In the genomic region with DNA sequence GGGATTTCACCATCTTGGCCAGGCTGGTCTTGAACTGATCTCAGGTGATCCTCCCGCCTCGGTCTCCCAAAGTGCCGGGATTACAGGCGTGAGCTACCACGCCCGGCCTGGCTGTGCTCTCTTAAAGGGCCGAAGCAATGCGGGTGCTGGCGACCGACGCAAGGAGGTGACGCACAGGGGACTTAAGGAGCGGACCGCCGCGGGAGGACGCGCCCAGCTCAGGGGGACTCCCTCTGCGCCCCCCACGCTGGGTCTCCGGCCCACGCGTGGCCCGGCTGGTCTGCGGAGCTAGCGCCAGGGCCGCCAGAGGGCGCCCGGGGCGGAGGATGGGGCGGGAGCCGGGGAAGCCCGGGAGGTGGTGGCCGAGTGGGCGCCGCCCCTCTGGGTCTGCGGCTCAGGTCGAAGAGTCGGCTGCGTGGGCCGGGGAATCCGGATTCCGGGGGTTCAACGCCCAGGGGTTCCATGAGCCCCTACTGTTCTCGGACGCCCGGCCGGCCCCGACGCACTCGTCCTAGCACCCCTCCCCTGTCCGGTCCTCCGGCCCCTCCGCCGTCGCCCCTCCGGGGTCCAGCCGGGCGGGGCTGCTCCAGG, we compare ENCODE assay signal across 8 cellular contexts. TPM values are rescaled to one million over a fixed set of nuclear protein-coding genes. Genes with fewer than 3 reads are reported as not detected.
DNase-seq lines count a peak whose midpoint lies in the region; FAIRE-seq and TF ChIP-seq lines count a peak whose summit lies in the region.

No MANE protein-coding gene starts in this region.

- H4K5ac ChIP-seq in H9 (ENCODE audit: insufficient read length, low read depth, low read length) = no peak overlapping the region

- H2AFZ ChIP-seq in H9 (ENCODE audit: low read length) = no peak overlapping the region

- H2AK5ac ChIP-seq in H9 (ENCODE audit: insufficient read length, low read length) = no peak overlapping the region

- H2BK20ac ChIP-seq in H9 (ENCODE audit: low read depth, low read length, poor library complexity, severe bottlenecking) = no peak overlapping the region

- H2BK5ac ChIP-seq in H9 (ENCODE audit: insufficient read length, low read length) = no peak overlapping the region

- FAIRE-seq in small intestine (lab: Jason Lieb, UNC) = no peak

- H3K27ac ChIP-seq in H9 (ENCODE audit: insufficient read length, low read depth, low read length) = no peak overlapping the region
- H3K27ac ChIP-seq in small intestine (ENCODE audit: low read depth in 1 of 2, low read length in 1 of 2) = peak overlapping the region in 1 of 2 donors; percentile 17

- H4K91ac ChIP-seq in H9 (ENCODE audit: insufficient read length, low read depth, low read length) = no peak overlapping the region

- peaks cover 13% of the 10 kb centered on the region; the same call in 1 of the 2 replicates for H3K27me3 ChIP-seq in H9 (ENCODE audit: insufficient read depth, low read length)
- no peaks in the 10 kb centered on the region for H3K27me3 ChIP-seq in MG63
- peaks cover 0 to 9% of the 10 kb centered on the region in 2 donors for H3K27me3 ChIP-seq in small intestine (ENCODE audit: control insufficient read depth in 2 of 2, insufficient read depth in 2 of 2, low read length in 2 of 2)

- H3K4me3 ChIP-seq in MG63 (peak overlapping the region; percentile 59), small intestine (ENCODE audit: low read depth in 1 of 2, low read length in 2 of 2) (peak overlapping the region; percentile 71 to 80)

- no peak overlapping the region for H3K4ac ChIP-seq in H9 (ENCODE audit: low read depth, low read length)

- no peak overlapping the region for H3K23ac ChIP-seq in H9 (ENCODE audit: insufficient read length, low read depth, low read length)

- H3K4me1 ChIP-seq in H9 (ENCODE audit: insufficient read depth, low read length) (peaks cover 3% of the 10 kb centered on the region), small intestine (ENCODE audit: control insufficient read depth in 2 of 2, insufficient read depth in 1 of 2, low read depth in 1 of 2, low read length in 1 of 2) (no peaks in the 10 kb centered on the region)

- peak; percentile 97 for DNase-seq in GM03348 (ENCODE audit: low spot score)
- DNase-seq in H9 = no peak
- DNase-seq in MG63 = peak; percentile 73
- peak; percentile 81 for DNase-seq in UCSD-AML1 (lab: John Stamatoyannopoulos, UW; ENCODE audit: unreplicated experiment)
- peak; percentile 86 for DNase-seq in iPS-NIHi11 (ENCODE audit: low spot score)
- DNase-seq in small intestine = peak; percentile 34
- DNase-seq in cortex of kidney (lab: John Stamatoyannopoulos, UW) = no peak

- no peak overlapping the region for H2BK12ac ChIP-seq in H9 (ENCODE audit: insufficient read length, low read depth, low read length)

- H3K14ac ChIP-seq in H9 (ENCODE audit: insufficient read depth, low read length) = no peak overlapping the region

- H4K20me1 ChIP-seq in H9 (ENCODE audit: control insufficient read depth, insufficient read depth, insufficient read length) = no peaks in the 10 kb centered on the region

- TF ChIP-seq CTCF in H9 (conservative IDR thresholded peaks at IDR 0.05) (peak; percentile 89), brain (conservative IDR thresholded peaks at IDR 0.05) (peak; percentile 76 to 86)

- H3K18ac ChIP-seq in H9 (ENCODE audit: insufficient read length, low read depth, low read length) = no peak overlapping the region

- H2BK120ac ChIP-seq in H9 (ENCODE audit: low read depth, low read length, poor library complexity, severe bottlenecking) = no peak overlapping the region

- peaks cover 12% of the 10 kb centered on the region for H3K23me2 ChIP-seq in H9 (ENCODE audit: insufficient read length, low read depth, low read length, poor library complexity, severe bottlenecking)

- H3K36me3 Mint-ChIP-seq in H9 (ENCODE audit: insufficient read depth in 1 of 3, low read depth in 3 of 3) = no peaks in the 10 kb centered on the region
- peaks cover 13% of the 10 kb centered on the region for H3K36me3 Mint-ChIP-seq in brain

- H3K9ac ChIP-seq in H9 (ENCODE audit: extremely low read depth, insufficient read length, low read length) = no peak overlapping the region

- H3K56ac ChIP-seq in H9 (ENCODE audit: insufficient read length, low read depth, low read length) = no peak overlapping the region

- no CpG with 5 or more reads among the region's 59 CpGs for WGBS in H9 (ENCODE audit: extremely low coverage, insufficient read length, low lambda C conversion rate)
- 1% methylated on average over 40 to 59 of the region's 59 CpGs for WGBS in small intestine, 3 donors

- H3K27ac Mint-ChIP-seq in H9 (no peak overlapping the region), brain (peak overlapping the region in 4 of 5 experiments; percentile 38 to 74 (median 66))

- no peaks in the 10 kb centered on the region for H3K9me3 ChIP-seq in H9 (ENCODE audit: control insufficient read depth, low read depth, low read length)
- H3K9me3 ChIP-seq in MG63 = no peaks in the 10 kb centered on the region
- no peaks in the 10 kb centered on the region for H3K9me3 ChIP-seq in small intestine (ENCODE audit: control insufficient read depth, low read depth)

- H3K27me3 Mint-ChIP-seq in H9 (ENCODE audit: low read depth) = peaks cover 89% of the 10 kb centered on the region
- peaks cover 7% of the 10 kb centered on the region for H3K27me3 Mint-ChIP-seq in brain

- no peaks in the 10 kb centered on the region for H3K9me3 Mint-ChIP-seq in H9
- H3K9me3 Mint-ChIP-seq in brain = no peaks in the 10 kb centered on the region

- no peak overlapping the region for H2BK15ac ChIP-seq in H9 (ENCODE audit: low read depth, low read length)

- no peak overlapping the region for H4K8ac ChIP-seq in H9 (replicated peaks; ENCODE audit: insufficient read length, low read depth, low read length)

- no peaks in the 10 kb centered on the region for H3K79me2 ChIP-seq in H9 (ENCODE audit: insufficient read depth, low read length)

- peak overlapping the region; percentile 45 for H3K4me2 ChIP-seq in H9 (ENCODE audit: insufficient read depth, insufficient read length, low read length)

- H3K79me1 ChIP-seq in H9 (ENCODE audit: insufficient read depth, low read depth, low read length, poor library complexity, severe bottlenecking) = no peaks in the 10 kb centered on the region

- no peak overlapping the region for H3T11ph ChIP-seq in H9 (ENCODE audit: low read length)

- H3K36me3 ChIP-seq in MG63 = no peaks in the 10 kb centered on the region
- no peaks in the 10 kb centered on the region for H3K36me3 ChIP-seq in small intestine (ENCODE audit: control insufficient read depth in 2 of 2, insufficient read depth in 2 of 2, low read length in 2 of 2)

- H3K4me1 Mint-ChIP-seq in H9 (peaks cover 19 to 26% of the 10 kb centered on the region in 2 experiments), brain (peaks cover 26% of the 10 kb centered on the region)

- H3K4me3 Mint-ChIP-seq in H9 = peak overlapping the region; percentile 55 to 80
- H3K4me3 Mint-ChIP-seq in brain = peak overlapping the region; percentile 78 to 81 (median 81)

RNA-seq across cellular contexts. Expression of a gene that starts 0.5 kb away (rescaled TPM):
- 5.4 and 5.9 TPM in 2 replicates for total RNA-seq in H9 (2021)
- total RNA-seq in MG63 (2014; rRNA removed; shearing (Covaris generic); ENCODE audit: low replicate concordance) = 8.9 and 10.4 TPM in 2 replicates
- polyA plus RNA-seq in brain (ENCODE audit: insufficient read depth, low read depth, low replicate concordance) (15.9 TPM), small intestine (1 to 10 TPM in 2 of 3 donors, not detected in 1; 4.3 to 6.8 TPM)

RNA-seq across cellular contexts. Expression of a gene that starts 35.7 kb away (rescaled TPM):
- total RNA-seq in H9 (2021) = 15.7 and 16.7 TPM in 2 replicates
- total RNA-seq in MG63 (2014; rRNA removed; shearing (Covaris generic); ENCODE audit: low replicate concordance) = 28.3 and 46.9 TPM in 2 replicates
- polyA plus RNA-seq in brain (ENCODE audit: insufficient read depth, low read depth, low replicate concordance) = 74.2 TPM
- 10 to 100 TPM in 1 of 3 donors, 1 to 10 TPM in 2; 4.0 to 17.8 (median 5.9) TPM for polyA plus RNA-seq in small intestine

RNA-seq across cellular contexts. Expression of a gene that starts 49.0 kb away (rescaled TPM):
- total RNA-seq in H9 (2021) = 46.1 and 46.6 TPM in 2 replicates
- total RNA-seq in MG63 (2014; rRNA removed; shearing (Covaris generic); ENCODE audit: low replicate concordance) = 98.8 and 101 TPM in 2 replicates
- polyA plus RNA-seq in brain (ENCODE audit: insufficient read depth, low read depth, low replicate concordance) = 93.0 TPM
- polyA plus RNA-seq in small intestine = 10 to 100 TPM; 56.1 to 83.6 (median 64.6) TPM

Comparison
In these comparisons a context has a peak if more than half of its experiments do, and no peak if none do; other contexts are left out.
1. DNase-seq: peak in GM03348 (single experiment), MG63 (single experiment), UCSD-AML1 (single experiment), iPS-NIHi11 (single experiment) and small intestine (single experiment); none in H9 (single experiment) and cortex of kidney (single experiment).
2. H3K27ac Mint-ChIP-seq: peak in brain (4 of 5); none in H9 (0 of 3).